Comparison of ENCODE assay signal across 20 cellular contexts in genomic region chr6:110348956-110349565, GRCh38. TPM values are rescaled to one million over a fixed set of nuclear protein-coding genes. Genes with fewer than 3 reads are reported as not detected.
A peak's percentile ranks its signal among the peaks of the same experiment; 100 is the strongest.
DNase-seq lines count a peak whose midpoint lies in the region.
"Had no signal": no experiment of that assay in that cellular context is flagged by ENCODE, and none has a peak within 500 bp of the region (broad histone marks: within the 10 kb centered on the region; RNA-seq: fewer than 3 reads in every experiment).

No MANE protein-coding gene starts in this region.

- H3K9me3 ChIP-seq in mesenchymal stem cell (ENCODE audit: control insufficient read depth, low read length): no peaks in the 10 kb centered on the region
- H3K9me3 ChIP-seq: A549, SJCRH30 had no signal

- no peak overlapping the region for H2BK5ac ChIP-seq in mesenchymal stem cell (ENCODE audit: low read depth, low read length, poor library complexity, severe bottlenecking)

- H3K36me3 ChIP-seq in mesenchymal stem cell (ENCODE audit: control insufficient read depth in 1 of 2, insufficient read depth in 2 of 2, low read depth in 1 of 2, low read length in 2 of 2) (no peaks in the 10 kb centered on the region), rectal smooth muscle tissue (ENCODE audit: control insufficient read depth, insufficient read depth, low read length) (no peaks in the 10 kb centered on the region)
- H3K36me3 ChIP-seq: SJCRH30 had no signal

- H2AFZ ChIP-seq in mesenchymal stem cell (ENCODE audit: low read depth, low read length): no peak overlapping the region
- H2AFZ ChIP-seq: GM23248 had no signal

- H4K8ac ChIP-seq in mesenchymal stem cell (ENCODE audit: low read length): no peak overlapping the region

- peak overlapping the region; percentile 46 for H2BK15ac ChIP-seq in mesenchymal stem cell (ENCODE audit: low read depth, poor library complexity, severe bottlenecking)

- H3K27me3 ChIP-seq in mesenchymal stem cell (ENCODE audit: control insufficient read depth in 1 of 2, insufficient read depth in 1 of 2, low read length in 2 of 2) (peaks cover 0 to 3% of the 10 kb centered on the region in 2 experiments), rectal smooth muscle tissue (ENCODE audit: control insufficient read depth, insufficient read depth, low read length) (no peaks in the 10 kb centered on the region)
- H3K27me3 ChIP-seq: SJCRH30 had no signal

- H2BK12ac ChIP-seq in mesenchymal stem cell (ENCODE audit: low read length in 2 of 2): no peak overlapping the region

- no peak overlapping the region for H3K14ac ChIP-seq in mesenchymal stem cell (ENCODE audit: low read length in 2 of 2)

- no peaks in the 10 kb centered on the region for H3K79me1 ChIP-seq in mesenchymal stem cell (replicated peaks; ENCODE audit: low read length, poor library complexity, severe bottlenecking)

- H4K91ac ChIP-seq in mesenchymal stem cell (ENCODE audit: low read length): peak overlapping the region; percentile 10

- H3K27ac ChIP-seq in mesenchymal stem cell (ENCODE audit: low read length, poor library complexity, severe bottlenecking): no peak overlapping the region
- peak overlapping the region; percentile 82 for H3K27ac ChIP-seq in rectal smooth muscle tissue (ENCODE audit: low read depth, low read length)
- H3K27ac ChIP-seq: A549, GM23248, RWPE1, SJCRH30 had no signal

- no peak overlapping the region for H2AK5ac ChIP-seq in mesenchymal stem cell (ENCODE audit: low read length, severe bottlenecking)

- no peak overlapping the region for H3K23ac ChIP-seq in mesenchymal stem cell (ENCODE audit: low read length in 2 of 2)

- H3K4me1 ChIP-seq in mesenchymal stem cell (ENCODE audit: control insufficient read depth, insufficient read depth, low read depth, low read length): peaks cover 2% of the 10 kb centered on the region
- H3K4me1 ChIP-seq in rectal smooth muscle tissue (ENCODE audit: control insufficient read depth, insufficient read depth, low read length): peaks cover 46% of the 10 kb centered on the region
- H3K4me1 ChIP-seq: A549, SJCRH30 had no signal

- H3K9ac ChIP-seq in mesenchymal stem cell (ENCODE audit: low read length) (no peak overlapping the region), rectal smooth muscle tissue (ENCODE audit: low read length) (no peak overlapping the region)
- H3K9ac ChIP-seq: GM23248 had no signal

- H3K4ac ChIP-seq in mesenchymal stem cell (ENCODE audit: low read depth in 1 of 2, low read length in 2 of 2): no peak overlapping the region

- peak overlapping the region in 1 of 2 experiments; percentile 16 for H3K4me3 ChIP-seq in mesenchymal stem cell (ENCODE audit: insufficient read depth in 1 of 2, low read depth in 1 of 2, low read length in 2 of 2)
- H3K4me3 ChIP-seq in rectal smooth muscle tissue (ENCODE audit: low read length): no peak overlapping the region
- H3K4me3 ChIP-seq: A549, GM23248, SJCRH30 had no signal

- no peak overlapping the region for H3K4me2 ChIP-seq in mesenchymal stem cell (ENCODE audit: low read length, poor library complexity, severe bottlenecking)
- H3K4me2 ChIP-seq: A549 had no signal

- DNase-seq in M059J (ENCODE audit: low read depth) (peak; percentile 34), cerebellum (ENCODE audit: low spot score) (peak; percentile 52), mesenchymal stem cell (no peak), DMS79 treated with DMSO at 0.1 percent for 48 hours (lab: John Stamatoyannopoulos, UW) (no peak), GOT3 (lab: John Stamatoyannopoulos, UW) (no peak)
- no peak for DNase-seq in activated CD8-positive, alpha-beta memory T cell treated with anti-CD3 and anti-CD28 coated beads, Interleukin-2, amount 50 U/mL, for 4 hours
- DNase-seq in effector CD4-positive, alpha-beta T cell: no peak
- DNase-seq: DMS 273 treated with DMSO at 0.1 percent for 48 hours, GM23248, NCI-H1417, NCI-H187 treated with DMSO at 0.1 percent for 48 hours, NCI-H446, NCI-H774, PC-3, SJCRH30 had no signal

- H2BK120ac ChIP-seq in mesenchymal stem cell (ENCODE audit: low read depth, low read length): no peak overlapping the region

- WGBS in mesenchymal stem cell: 84% methylated on average over 11 of the region's 11 CpGs

- no peak overlapping the region for H3K18ac ChIP-seq in mesenchymal stem cell (ENCODE audit: low read depth in 1 of 2, low read length in 2 of 2)

RNA-seq across cellular contexts. Expression of gene METTL24, which starts 9.1 kb away (rescaled TPM):
- total RNA-seq in M059J (2014; rRNA removed; shearing (Covaris generic)): not detected in 2 replicates
- total RNA-seq in cerebellum: 3.3 TPM
- polyA plus RNA-seq in mesenchymal stem cell (2013, experiment 1 of 2): 0.25 TPM
- 0.26 TPM for polyA plus RNA-seq in mesenchymal stem cell (2013, experiment 2 of 2)
- total RNA-seq: Daoy, GM23248, PC-3, SJCRH30 had no signal
- polyA plus RNA-seq: A549, GM23248, IgD-negative memory B cell had no signal

Comparison
In these comparisons a context has a peak if more than half of its experiments do, and no peak if none do; other contexts are left out.
1. DNase-seq: peak in M059J (single experiment) and cerebellum (single experiment); none in mesenchymal stem cell (single experiment), activated CD8-positive, alpha-beta memory T cell treated with anti-CD3 and anti-CD28 coated beads, Interleukin-2, amount 50 U/mL, for 4 hours (single experiment), effector CD4-positive, alpha-beta T cell (single experiment), DMS79 treated with DMSO at 0.1 percent for 48 hours (single experiment) and GOT3 (single experiment).